In genomic region chr6:53044071-53044470, GRCh38 we compare ENCODE assay signal across 15 cellular contexts. TPM values are rescaled to one million over a fixed set of nuclear protein-coding genes. Genes with fewer than 3 reads are reported as not detected.
DNase-seq lines count a peak whose midpoint lies in the region; ATAC-seq and TF ChIP-seq lines count a peak whose summit lies in the region.
"Had no signal": no experiment of that assay in that cellular context is flagged by ENCODE, and none has a peak within 500 bp of the region (broad histone marks: within the 10 kb centered on the region; RNA-seq: fewer than 3 reads in every experiment).

No MANE protein-coding gene starts in this region.

- H3K4me2 ChIP-seq in GM23338 = peak overlapping the region; percentile 7
- H3K4me2 ChIP-seq: PC-9 had no signal

- no peaks in the 10 kb centered on the region for H3K36me3 ChIP-seq in GM23338 (ENCODE audit: insufficient read depth)
- H3K36me3 ChIP-seq in SK-N-MC (ENCODE audit: insufficient read depth, low read length) = peaks cover 13% of the 10 kb centered on the region; the same call in 1 of the 2 replicates

- no peaks in the 10 kb centered on the region for H3K27me3 ChIP-seq in GM23338 (ENCODE audit: insufficient read depth)

- TF ChIP-seq CTCF in GM23338 (conservative IDR thresholded peaks at IDR 0.05; ENCODE audit: low read depth in 2 of 2) (no peak), osteocyte (IDR thresholded peaks at IDR 0.05) (no peak)

- H3K4me3 Mint-ChIP-seq in GM23338 (no peak overlapping the region; the same call in 2 of the 3 replicates), osteocyte (ENCODE audit: unreplicated experiment) (peak overlapping the region; percentile 27)
- H3K4me3 Mint-ChIP-seq: activated naive CD4-positive, alpha-beta T cell treated with anti-CD3 and anti-CD28 coated beads for 36 hours; CD8-positive, alpha-beta memory T cell; effector memory CD8-positive, alpha-beta T cell had no signal

- no peak overlapping the region for H2AFZ ChIP-seq in GM23338
- H2AFZ ChIP-seq: PC-9 had no signal

- H4K20me1 ChIP-seq in GM23338 (replicated peaks; ENCODE audit: insufficient read depth) = no peaks in the 10 kb centered on the region; the same call in 1 of the 2 replicates

- H3K79me2 ChIP-seq in GM23338 (replicated peaks; ENCODE audit: insufficient read depth) = no peaks in the 10 kb centered on the region; the same call in 1 of the 2 replicates

- H3K27me3 Mint-ChIP-seq in GM23338 (ENCODE audit: insufficient read depth, low read depth, poor library complexity) (peaks cover 4% of the 10 kb centered on the region), osteocyte (ENCODE audit: unreplicated experiment) (no peaks in the 10 kb centered on the region)
- H3K27me3 Mint-ChIP-seq: effector memory CD8-positive, alpha-beta T cell had no signal

- H3K4me1 Mint-ChIP-seq in GM23338 (peaks cover 21% of the 10 kb centered on the region), osteocyte (ENCODE audit: unreplicated experiment) (peaks cover 60% of the 10 kb centered on the region)

- H3K36me3 Mint-ChIP-seq in GM23338 (ENCODE audit: low read depth) = peaks cover 22% of the 10 kb centered on the region
- peaks cover 23% of the 10 kb centered on the region for H3K36me3 Mint-ChIP-seq in osteocyte (ENCODE audit: unreplicated experiment)

- H3K9me2 ChIP-seq in GM23338 (ENCODE audit: insufficient read depth) = no peaks in the 10 kb centered on the region

- H3K9me3 Mint-ChIP-seq in GM23338 (no peaks in the 10 kb centered on the region), osteocyte (ENCODE audit: unreplicated experiment) (no peaks in the 10 kb centered on the region)
- H3K9me3 Mint-ChIP-seq: activated naive CD4-positive, alpha-beta T cell treated with anti-CD3 and anti-CD28 coated beads for 36 hours; CD8-positive, alpha-beta memory T cell; effector memory CD8-positive, alpha-beta T cell had no signal

- H3K4me1 ChIP-seq in GM23338 (ENCODE audit: insufficient read depth) = peaks cover 12% of the 10 kb centered on the region

- H3K4me3 ChIP-seq in GM23338 = no peak overlapping the region
- peak overlapping the region; percentile 2; the same call in 1 of the 2 replicates for H3K4me3 ChIP-seq in SK-N-MC
- H3K4me3 ChIP-seq: PC-9 had no signal

- H3K9ac ChIP-seq in SK-N-MC (ENCODE audit: insufficient read length) = no peak overlapping the region

- no peaks in the 10 kb centered on the region for H3F3A ChIP-seq in GM23338 (replicated peaks; ENCODE audit: low read depth)

- H3K27ac ChIP-seq in GM23338 (ENCODE audit: low read depth) (peak overlapping the region; percentile 35; the same call in 1 of the 2 replicates), SK-N-MC (peak overlapping the region; percentile 48; the same call in 1 of the 2 replicates)
- H3K27ac ChIP-seq: PC-9 had no signal

- H3K27ac Mint-ChIP-seq in GM23338 (peak overlapping the region; percentile 33; the same call in 1 of the 2 replicates), osteocyte (ENCODE audit: unreplicated experiment) (peak overlapping the region; percentile 90)
- H3K27ac Mint-ChIP-seq: activated naive CD4-positive, alpha-beta T cell treated with anti-CD3 and anti-CD28 coated beads for 36 hours; effector memory CD8-positive, alpha-beta T cell had no signal

- peak; percentile 92 for ATAC-seq in GM23338
- no peak for ATAC-seq in esophagus mucosa
- ATAC-seq: effector memory CD8-positive, alpha-beta T cell had no signal

- DNase-seq in GM23338 (ENCODE audit: low spot score) (peak; percentile 47), SK-N-MC (ENCODE audit: low read depth, low spot score) (no peak), fibroblast of peridontal ligament (ENCODE audit: extremely low read depth) (peak; percentile 48), osteocyte (ENCODE audit: extremely low spot score, unreplicated experiment) (no peak), NCI-H2107 treated with DMSO at 0.1 percent for 48 hours (lab: John Stamatoyannopoulos, UW; ENCODE audit: unreplicated experiment) (no peak), NOMO-1 treated with DMSO at 0.1 percent for 48 hours (lab: John Stamatoyannopoulos, UW; ENCODE audit: unreplicated experiment) (no peak), Ammon's horn (ENCODE audit: low spot score) (no peak)
- DNase-seq: activated CD4-positive, alpha-beta T cell treated with anti-CD3 and anti-CD28 coated beads for 1 hour; activated naive CD4-positive, alpha-beta T cell treated with anti-CD3 and anti-CD28 coated beads for 36 hours; CD8-positive, alpha-beta memory T cell; effector memory CD8-positive, alpha-beta T cell; left cardiac atrium; NCI-H1930; PC-9 had no signal

- no peaks in the 10 kb centered on the region for H3K9me3 ChIP-seq in SK-N-MC (ENCODE audit: low read depth, low read length)

TF ChIP-seq in GM23338, 12 proteins besides CTCF, POLR2A, EP300 and RAD21 (continues in another document):
- TF ChIP-seq EZH2phosphoT487 (IDR thresholded peaks at IDR 0.05; ENCODE audit: unreplicated experiment) (no peak), NANOG (IDR thresholded peaks at IDR 0.05; ENCODE audit: borderline replicate concordance) (no peak), STAT1 (IDR thresholded peaks at IDR 0.05; ENCODE audit: unreplicated experiment) (no peak), POLR2AphosphoS5 (IDR thresholded peaks at IDR 0.05; ENCODE audit: low read depth) (no peak), REST (IDR thresholded peaks at IDR 0.05; ENCODE audit: unreplicated experiment) (no peak), ZNF331 (CRISPR knock-in tag; IDR thresholded peaks at IDR 0.05; ENCODE audit: low read depth) (no peak), JUNB (IDR thresholded peaks at IDR 0.05; ENCODE audit: unreplicated experiment) (no peak)

RNA-seq across cellular contexts. Expression of gene CILK1, which starts 17.6 kb away (rescaled TPM):
- total RNA-seq in GM23338 (2014; rRNA removed; shearing (Covaris generic)) = 10.1 and 10.5 TPM in 2 replicates
- polyA plus RNA-seq in GM23338 (2016; fragmentation: Nextera tagmentation; extraction: Ambion mirVana) = 4.4 and 4.7 TPM in 2 replicates
- total RNA-seq in osteocyte (14.7 and 15.0 TPM in 2 replicates), esophagus mucosa (9.6 TPM)

RNA-seq across cellular contexts. Expression of gene FBXO9, which starts 21.1 kb away (rescaled TPM):
- total RNA-seq in GM23338 (2014; rRNA removed; shearing (Covaris generic)) = 19.3 and 29.8 TPM in 2 replicates
- 32.8 and 36.3 TPM in 2 replicates for polyA plus RNA-seq in GM23338 (2016; fragmentation: Nextera tagmentation; extraction: Ambion mirVana)
- total RNA-seq in osteocyte (74.8 and 79.9 TPM in 2 replicates), esophagus mucosa (96.8 TPM)

RNA-seq across cellular contexts. Expression of gene GSTA4, which starts 49.0 kb away (rescaled TPM):
- 19.3 and 19.5 TPM in 2 replicates for total RNA-seq in GM23338 (2014; rRNA removed; shearing (Covaris generic))
- polyA plus RNA-seq in GM23338 (2016; fragmentation: Nextera tagmentation; extraction: Ambion mirVana) = 25.0 and 29.9 TPM in 2 replicates
- total RNA-seq in osteocyte (45.3 and 46.4 TPM in 2 replicates), esophagus mucosa (64.0 TPM)

Comparison
In these comparisons a context has a peak if more than half of its experiments do, and no peak if none do; other contexts are left out.
1. DNase-seq: peak in GM23338 (single experiment) and fibroblast of peridontal ligament (single experiment); none in SK-N-MC (single experiment), osteocyte (single experiment), NCI-H2107 treated with DMSO at 0.1 percent for 48 hours (single experiment), NOMO-1 treated with DMSO at 0.1 percent for 48 hours (single experiment) and Ammon's horn (single experiment).